In the genomic region with DNA sequence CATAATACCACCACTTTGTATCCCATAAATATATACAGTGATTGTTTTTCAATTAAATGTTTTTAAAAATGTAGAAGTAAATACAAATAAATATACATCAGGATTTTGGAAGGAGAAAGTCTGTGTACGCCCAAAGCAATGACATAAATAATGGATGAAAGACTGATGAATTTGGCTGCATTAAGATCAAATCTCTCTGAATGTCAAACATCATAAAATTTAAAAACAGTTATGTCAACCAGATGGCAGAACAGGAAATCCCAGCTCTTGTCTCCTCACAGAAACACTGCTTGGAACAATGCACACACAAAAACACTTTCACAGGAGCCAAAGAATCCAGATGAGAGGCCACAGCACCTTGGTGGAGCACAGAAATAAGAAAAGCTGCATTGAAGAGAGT, we compare ENCODE assay signal across 9 cellular contexts.
"Had no signal": no experiment of that assay in that cellular context is flagged by ENCODE, and none has a peak within 500 bp of the region (broad histone marks: within the 10 kb centered on the region; RNA-seq: fewer than 3 reads in every experiment).

No MANE protein-coding gene starts in this region.

- ATAC-seq: GM23338, HCT116 had no signal

- H3K4me3 ChIP-seq: GM23248, GM23338, HAP-1 had no signal

- H3K4me1 ChIP-seq: HAP-1 had no signal

- H2AFZ ChIP-seq: GM23248, GM23338 had no signal

- H3K9ac ChIP-seq: GM23248 had no signal

- H3K4me2 ChIP-seq: GM23338 had no signal

- H3K9me3 ChIP-seq: HAP-1 had no signal

- H3K36me3 ChIP-seq: HAP-1 had no signal

- H3K27ac ChIP-seq: GM23248 had no signal

- DNase-seq: GM23248, GOT3, H7, H9, HCEC 1CT, HFFc6 had no signal
